9 cellular contexts compared by ENCODE assay signal in genomic region chr1:200154069-200154767, GRCh38.
DNase-seq lines count a peak whose midpoint lies in the region; ATAC-seq and TF ChIP-seq lines count a peak whose summit lies in the region.
"Had no signal": no experiment of that assay in that cellular context is flagged by ENCODE, and none has a peak within 500 bp of the region (broad histone marks: within the 10 kb centered on the region; RNA-seq: fewer than 3 reads in every experiment).

No MANE protein-coding gene starts in this region.

- TF ChIP-seq POLR2A in breast epithelium (IDR thresholded peaks at IDR 0.05) (no peak), Raji (IDR thresholded peaks at IDR 0.05; ENCODE audit: insufficient read depth, low read depth, low read length) (peak; percentile 62), body of pancreas (IDR thresholded peaks at IDR 0.05) (no peak)

- dilution Hi-C loops in mammary epithelial cell (cut with HindIII; ENCODE audit: low sequenced_read_pairs): loop anchor here (5.0 kb wide), 1 partner anchor 83 kb away; no protein-coding TSS in a partner anchor

- H3K36me3 ChIP-seq in mammary epithelial cell (ENCODE audit: insufficient read depth, low read length) (no peaks in the 10 kb centered on the region), breast epithelium (no peaks in the 10 kb centered on the region), body of pancreas (replicated peaks in 1 of 2; ENCODE audit: insufficient read depth in 1 of 2, low read depth in 2 of 2) (peaks cover 0 to under 1% of the 10 kb centered on the region in 2 donors)

- CTCF ChIA-PET in mammary epithelial cell (lab: Charles Lee; ENCODE audit: low non-redundant PET): no interaction called here

- H3K4me3 ChIP-seq in mammary epithelial cell (replicated peaks in 1 of 3; ENCODE audit: insufficient read depth in 1 of 3, low read depth in 2 of 3, low read length in 3 of 3) (no peak overlapping the region), breast epithelium (no peak overlapping the region), body of pancreas (no peak overlapping the region)

- no peak overlapping the region for H3K9ac ChIP-seq in mammary epithelial cell (ENCODE audit: insufficient read depth, low read length)

- in situ Hi-C loops in mammary epithelial cell (cut with MboI; ENCODE audit: low sequenced_read_pairs in 2 of 2): no loop called here

- no peak overlapping the region for H3K27ac ChIP-seq in mammary epithelial cell (ENCODE audit: insufficient read depth, low read depth, low read length)
- H3K27ac ChIP-seq in breast epithelium: no peak overlapping the region
- peak overlapping the region in 1 of 4 donors; percentile 42 for H3K27ac ChIP-seq in body of pancreas
- H3K27ac ChIP-seq: C4-2B had no signal

- no peaks in the 10 kb centered on the region for H3K9me3 ChIP-seq in mammary epithelial cell (replicated peaks; ENCODE audit: insufficient read depth, low read length)
- H3K9me3 ChIP-seq in breast epithelium: no peaks in the 10 kb centered on the region
- H3K9me3 ChIP-seq in body of pancreas: no peaks in the 10 kb centered on the region

- BruUV-seq in mammary epithelial cell (replicated peaks; lab: Mats Ljungman, UMichigan): no TSS peak

- H3K27me3 ChIP-seq in mammary epithelial cell (ENCODE audit: insufficient read depth, low read length) (no peaks in the 10 kb centered on the region), breast epithelium (peaks cover 0 to 3% of the 10 kb centered on the region in 2 donors), body of pancreas (no peaks in the 10 kb centered on the region)

- ATAC-seq in HG03066 (IDR thresholded peaks at IDR 0.05; ENCODE audit: low read depth, unreplicated experiment) (peak; percentile 90), body of pancreas (peak; percentile 37)

- no peaks in the 10 kb centered on the region for H3K79me2 ChIP-seq in mammary epithelial cell (ENCODE audit: insufficient read depth, low read length)

- H2AFZ ChIP-seq in mammary epithelial cell (ENCODE audit: low read depth, low read length): no peak overlapping the region

- peak; percentile 23 for DNase-seq in mammary epithelial cell
- DNase-seq in breast epithelium (ENCODE audit: low spot score in 2 of 2): no peak
- DNase-seq in body of pancreas: no peak
- peak; percentile 22 for DNase-seq in stimulated activated CD8-positive, alpha-beta memory T cell treated with anti-CD3 and anti-CD28 coated beads, Interleukin-15, amount 100 ng/mL, for 48 hours (ENCODE audit: low read depth in 2 of 2)
- DNase-seq in dedifferentiated amniotic fluid mesenchymal stem cell (ENCODE audit: extremely low spot score): no peak
- no peak for DNase-seq in NCI-H524 treated with DMSO at 0.1 percent for 48 hours (lab: John Stamatoyannopoulos, UW)

- intact Hi-C loops in mammary epithelial cell (cut with micrococcal nuclease) (no loop called here), breast epithelium (cut with DNase I; ENCODE audit: low total_unique reads) (no loop called here), body of pancreas (cut with DNase I) (no loop called here)

- H4K20me1 ChIP-seq in mammary epithelial cell (ENCODE audit: insufficient read depth, low read length): no peaks in the 10 kb centered on the region

- no peak overlapping the region for H3K4me2 ChIP-seq in mammary epithelial cell (ENCODE audit: insufficient read depth, low read depth, low read length)

- H3K4me1 ChIP-seq in mammary epithelial cell (ENCODE audit: insufficient read depth, low read length): peaks cover 18% of the 10 kb centered on the region
- no peaks in the 10 kb centered on the region for H3K4me1 ChIP-seq in breast epithelium
- H3K4me1 ChIP-seq in body of pancreas: peaks cover 48% of the 10 kb centered on the region

- TF ChIP-seq CTCF in mammary epithelial cell (conservative IDR thresholded peaks at IDR 0.05 in 1 of 2, IDR thresholded peaks at IDR 0.05 in 1 of 2; ENCODE audit: extremely low read depth in 1 of 2, insufficient read depth in 1 of 2, low read depth in 1 of 2, low read length in 2 of 2): no peak
- no peak for TF ChIP-seq CTCF in breast epithelium (IDR thresholded peaks at IDR 0.05)
- TF ChIP-seq CTCF in body of pancreas (IDR thresholded peaks at IDR 0.05): no peak

Comparison
In these comparisons a context has a peak if more than half of its experiments do, and no peak if none do; other contexts are left out.
1. DNase-seq: peak in mammary epithelial cell (single experiment) and stimulated activated CD8-positive, alpha-beta memory T cell treated with anti-CD3 and anti-CD28 coated beads, Interleukin-15, amount 100 ng/mL, for 48 hours (2 of 2); none in breast epithelium (0 of 2), body of pancreas (0 of 4), dedifferentiated amniotic fluid mesenchymal stem cell (single experiment) and NCI-H524 treated with DMSO at 0.1 percent for 48 hours (single experiment).